In genomic region chr3:78507196-78507984, GRCh38 we compare ENCODE assay signal across 20 cellular contexts.
DNase-seq lines count a peak whose midpoint lies in the region; ATAC-seq and TF ChIP-seq lines count a peak whose summit lies in the region.
"Had no signal": no experiment of that assay in that cellular context is flagged by ENCODE, and none has a peak within 500 bp of the region (broad histone marks: within the 10 kb centered on the region; RNA-seq: fewer than 3 reads in every experiment).

No MANE protein-coding gene starts in this region.

- H3K27ac Mint-ChIP-seq in WTC11 = peak overlapping the region; percentile 34; the same call in 1 of the 2 replicates
- H3K27ac Mint-ChIP-seq in activated CD4-positive, alpha-beta memory T cell treated with anti-CD3 and anti-CD28 coated beads for 36 hours = no peak overlapping the region
- H3K27ac Mint-ChIP-seq in stimulated activated memory B cell treated with anti-CD40 and anti-IgM and Interleukin-4, amounts not matched to agents 10 μg/mL and 1 μg/mL and 100 μg/mL, for 72 hours = no peak overlapping the region
- H3K27ac Mint-ChIP-seq: activated naive CD8-positive, alpha-beta T cell; naive thymus-derived CD4-positive, alpha-beta T cell; T-helper 17 cell had no signal

- H3K4me3 Mint-ChIP-seq in WTC11 = no peak overlapping the region
- H3K4me3 Mint-ChIP-seq in activated CD4-positive, alpha-beta memory T cell treated with anti-CD3 and anti-CD28 coated beads for 36 hours = no peak overlapping the region
- no peak overlapping the region for H3K4me3 Mint-ChIP-seq in stimulated activated memory B cell treated with anti-CD40 and anti-IgM and Interleukin-4, amounts not matched to agents 10 μg/mL and 1 μg/mL and 100 μg/mL, for 72 hours
- H3K4me3 Mint-ChIP-seq: activated naive CD8-positive, alpha-beta T cell; naive thymus-derived CD4-positive, alpha-beta T cell; T-helper 17 cell had no signal

- peak; percentile 71 for ATAC-seq in WTC11
- ATAC-seq in stimulated activated memory B cell treated with anti-CD40 and anti-IgM and Interleukin-4, amounts not matched to agents 10 μg/mL and 1 μg/mL and 100 μg/mL, for 72 hours = no peak
- ATAC-seq: naive thymus-derived CD4-positive, alpha-beta T cell; T-helper 17 cell had no signal

- no peak for TF ChIP-seq CTCF in WTC11 (IDR thresholded peaks at IDR 0.05)
- no peak for TF ChIP-seq CTCF in stomach (IDR thresholded peaks at IDR 0.05)

- H3K9ac ChIP-seq in HUES6 (ENCODE audit: low read length) (no peak overlapping the region), skeletal muscle satellite cell (ENCODE audit: low read depth, low read length) (peak overlapping the region; percentile 2)

- POLR2A ChIA-PET in WTC11 (lab: Charles Lee) = no interaction called here
- POLR2A ChIA-PET in activated CD4-positive, alpha-beta memory T cell treated with anti-CD3 and anti-CD28 coated beads for 36 hours (lab: Charles Lee) = no interaction called here

- peaks cover 8% of the 10 kb centered on the region; the same call in 1 of the 2 replicates for H3K36me3 Mint-ChIP-seq in WTC11
- no peaks in the 10 kb centered on the region for H3K36me3 Mint-ChIP-seq in activated CD4-positive, alpha-beta memory T cell treated with anti-CD3 and anti-CD28 coated beads for 36 hours
- H3K36me3 Mint-ChIP-seq in stimulated activated memory B cell treated with anti-CD40 and anti-IgM and Interleukin-4, amounts not matched to agents 10 μg/mL and 1 μg/mL and 100 μg/mL, for 72 hours = no peaks in the 10 kb centered on the region
- H3K36me3 Mint-ChIP-seq: activated naive CD8-positive, alpha-beta T cell; naive thymus-derived CD4-positive, alpha-beta T cell had no signal

- peaks cover 27% of the 10 kb centered on the region for H3K4me1 Mint-ChIP-seq in WTC11
- no peaks in the 10 kb centered on the region for H3K4me1 Mint-ChIP-seq in activated CD4-positive, alpha-beta memory T cell treated with anti-CD3 and anti-CD28 coated beads for 36 hours (ENCODE audit: low read depth)
- no peaks in the 10 kb centered on the region for H3K4me1 Mint-ChIP-seq in stimulated activated memory B cell treated with anti-CD40 and anti-IgM and Interleukin-4, amounts not matched to agents 10 μg/mL and 1 μg/mL and 100 μg/mL, for 72 hours
- H3K4me1 Mint-ChIP-seq: naive thymus-derived CD4-positive, alpha-beta T cell; T-helper 17 cell had no signal

- no peak overlapping the region for H3K4me2 ChIP-seq in skeletal muscle satellite cell (ENCODE audit: low read length)

- peak; percentile 16 for DNase-seq in WTC11 (ENCODE audit: low spot score)
- peak; percentile 65 for DNase-seq in kidney glomerular epithelial cell (lab: John Stamatoyannopoulos, UW)
- no peak for DNase-seq in activated CD4-positive, alpha-beta memory T cell treated with anti-CD3 and anti-CD28 coated beads for 36 hours
- DNase-seq in stomach = no peak
- no peak for DNase-seq in activated naive CD4-positive, alpha-beta T cell treated with Interleukin-2 at 50 U/mL for 16 hours
- DNase-seq: activated CD4-positive, CD25-positive, alpha-beta regulatory T cell treated with anti-CD3 and anti-CD28 coated beads, Interleukin-2, amount 50 U/mL, for 72 hours; activated T-cell treated with anti-CD3 and anti-CD28 coated beads for 4 hours; DMS79; left cardiac atrium; MG63; naive thymus-derived CD4-positive, alpha-beta T cell; NCI-H345; retina; T-helper 17 cell; upper lobe of left lung had no signal

- H3K27me3 Mint-ChIP-seq in WTC11 (ENCODE audit: low read depth) = no peaks in the 10 kb centered on the region; the same call in 1 of the 2 replicates
- H3K27me3 Mint-ChIP-seq in activated CD4-positive, alpha-beta memory T cell treated with anti-CD3 and anti-CD28 coated beads for 36 hours = no peaks in the 10 kb centered on the region
- no peaks in the 10 kb centered on the region for H3K27me3 Mint-ChIP-seq in stimulated activated memory B cell treated with anti-CD40 and anti-IgM and Interleukin-4, amounts not matched to agents 10 μg/mL and 1 μg/mL and 100 μg/mL, for 72 hours
- H3K27me3 Mint-ChIP-seq: activated naive CD8-positive, alpha-beta T cell; naive thymus-derived CD4-positive, alpha-beta T cell; T-helper 17 cell had no signal

- H3K9me3 Mint-ChIP-seq in WTC11 = peaks cover 19% of the 10 kb centered on the region
- H3K9me3 Mint-ChIP-seq in activated CD4-positive, alpha-beta memory T cell treated with anti-CD3 and anti-CD28 coated beads for 36 hours = peaks cover 34% of the 10 kb centered on the region
- peaks cover 4% of the 10 kb centered on the region for H3K9me3 Mint-ChIP-seq in stimulated activated memory B cell treated with anti-CD40 and anti-IgM and Interleukin-4, amounts not matched to agents 10 μg/mL and 1 μg/mL and 100 μg/mL, for 72 hours

- 33 to 40% (median 40%) methylated on average over 6 of the region's 6 CpGs for WGBS in stomach, 5 donors

- H3K4me3 ChIP-seq in HUES6 (ENCODE audit: low read depth, low read length) (no peak overlapping the region; the same call in 1 of the 2 replicates), skeletal muscle satellite cell (ENCODE audit: low read length) (no peak overlapping the region), stomach (no peak overlapping the region)
- H3K4me3 ChIP-seq: MG63, upper lobe of left lung had no signal

- H3K27ac ChIP-seq in HUES6 (ENCODE audit: low read depth, low read length) (peak overlapping the region; percentile 57; the same call in 1 of the 2 replicates), stomach (no peak overlapping the region)
- H3K27ac ChIP-seq: C4-2B, upper lobe of left lung had no signal

- H3K36me3 ChIP-seq in HUES6 (ENCODE audit: control insufficient read depth, insufficient read depth, low read length) = no peaks in the 10 kb centered on the region
- no peaks in the 10 kb centered on the region for H3K36me3 ChIP-seq in skeletal muscle satellite cell (ENCODE audit: insufficient read depth, low read length)
- H3K36me3 ChIP-seq in stomach = no peaks in the 10 kb centered on the region
- H3K36me3 ChIP-seq: MG63, upper lobe of left lung had no signal

- TF ChIP-seq EP300 in stomach (IDR thresholded peaks at IDR 0.05) = no peak

- TF ChIP-seq POLR2A in stomach (IDR thresholded peaks at IDR 0.05) = no peak

- CTCF ChIA-PET in WTC11 (lab: Charles Lee) = no interaction called here
- CTCF ChIA-PET in activated CD4-positive, alpha-beta memory T cell treated with anti-CD3 and anti-CD28 coated beads for 36 hours (lab: Charles Lee) = no interaction called here

- H3K27me3 ChIP-seq in HUES6 (ENCODE audit: control insufficient read depth, insufficient read depth, low read length) (no peaks in the 10 kb centered on the region), skeletal muscle satellite cell (ENCODE audit: control insufficient read depth, insufficient read depth, low read length) (no peaks in the 10 kb centered on the region), stomach (no peaks in the 10 kb centered on the region)
- H3K27me3 ChIP-seq: MG63, upper lobe of left lung had no signal

- intact Hi-C loops in activated CD4-positive, alpha-beta memory T cell treated with anti-CD3 and anti-CD28 coated beads for 36 hours (cut with micrococcal nuclease) = no loop called here
- intact Hi-C loops in stomach (cut with DNase I; ENCODE audit: low total_unique reads) = no loop called here

- H3K9me3 ChIP-seq in HUES6 (ENCODE audit: control insufficient read depth, insufficient read depth, low read depth, low read length) (peaks cover 10% of the 10 kb centered on the region; the same call in 1 of the 2 replicates), skeletal muscle satellite cell (replicated peaks; ENCODE audit: low read length) (no peaks in the 10 kb centered on the region), stomach (no peaks in the 10 kb centered on the region)
- H3K9me3 ChIP-seq: MG63, upper lobe of left lung had no signal

- H3K4me1 ChIP-seq in HUES6 (ENCODE audit: control insufficient read depth, insufficient read depth, low read length) (peaks cover 21% of the 10 kb centered on the region), skeletal muscle satellite cell (ENCODE audit: control insufficient read depth, insufficient read depth, low read length) (peaks cover 9% of the 10 kb centered on the region), stomach (peaks cover 0 to 9% (median 2%) of the 10 kb centered on the region in 4 donors)
- H3K4me1 ChIP-seq: upper lobe of left lung had no signal

TF ChIP-seq in WTC11, 78 proteins besides CTCF, POLR2A, EP300 and RAD21 (continues in another document):
- TF ChIP-seq TEAD1 (CRISPR knock-in tag; IDR thresholded peaks at IDR 0.05) (no peak), ARID4B (CRISPR knock-in tag; IDR thresholded peaks at IDR 0.05; ENCODE audit: borderline replicate concordance) (no peak), GRHL2 (CRISPR knock-in tag; IDR thresholded peaks at IDR 0.05; ENCODE audit: insufficient replicate concordance, severe bottlenecking) (no peak), SP1 (CRISPR knock-in tag; conservative IDR thresholded peaks at IDR 0.05) (no peak)

Comparison
In these comparisons a context has a peak if more than half of its experiments do, and no peak if none do; other contexts are left out.
1. DNase-seq: peak in WTC11 (single experiment) and kidney glomerular epithelial cell (single experiment); none in activated CD4-positive, alpha-beta memory T cell treated with anti-CD3 and anti-CD28 coated beads for 36 hours (single experiment), stomach (single experiment) and activated naive CD4-positive, alpha-beta T cell treated with Interleukin-2 at 50 U/mL for 16 hours (single experiment).